Comparison of ENCODE assay signal across 8 cellular contexts in the genomic region with DNA sequence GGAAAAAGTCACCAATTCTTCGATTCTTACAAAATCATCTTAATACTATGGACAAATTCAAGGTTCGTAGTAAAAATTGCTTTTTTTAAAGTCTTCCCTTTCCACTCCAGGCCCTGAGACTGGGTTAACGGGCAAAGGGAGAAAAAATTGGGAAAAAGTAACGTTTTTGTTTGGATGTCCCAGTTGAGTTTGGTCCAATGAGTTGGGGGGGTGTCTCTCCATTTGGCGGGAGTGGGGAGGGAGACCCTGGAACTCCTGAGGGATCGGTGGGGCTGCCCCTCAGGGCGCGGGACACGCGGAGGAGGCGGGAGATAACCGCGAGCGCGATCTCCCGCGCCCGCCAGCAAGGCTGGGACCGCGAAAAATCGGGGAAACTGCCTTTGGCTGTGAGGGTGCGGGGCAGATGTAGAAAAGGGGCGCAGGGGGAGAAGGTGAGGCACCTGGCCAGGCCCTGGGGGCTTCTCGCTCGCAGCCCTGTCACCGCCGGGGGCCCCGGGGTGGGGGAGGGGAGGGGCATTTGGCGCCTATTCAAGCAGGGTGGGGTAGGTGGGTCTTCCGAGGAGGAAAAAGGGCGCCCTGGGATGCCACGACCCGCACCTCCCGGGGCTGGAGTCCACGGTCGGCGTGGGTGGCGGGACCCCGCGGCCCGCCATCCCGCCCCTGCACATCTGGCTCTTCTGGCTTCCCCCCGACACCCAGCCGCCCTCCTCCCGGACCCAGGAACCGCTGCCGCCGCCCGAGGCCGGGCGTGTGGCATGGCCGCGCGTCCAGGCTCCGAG. TPM values are rescaled to one million over a fixed set of nuclear protein-coding genes. Genes with fewer than 3 reads are reported as not detected.
DNase-seq lines count a peak whose midpoint lies in the region; TF ChIP-seq lines count a peak whose summit lies in the region.

No MANE protein-coding gene starts in this region.

- H3K9me3 ChIP-seq in iPS-18a (ENCODE audit: control insufficient read depth, low read depth, low read length), result no peaks in the 10 kb centered on the region

- no peaks in the 10 kb centered on the region for H3K27me3 ChIP-seq in HL-60 (ENCODE audit: insufficient read depth, poor library complexity, severe bottlenecking)
- H3K27me3 ChIP-seq in iPS-18a (ENCODE audit: control insufficient read depth, insufficient read depth, low read length), result no peaks in the 10 kb centered on the region

- peak; percentile 18 for DNase-seq in activated T-cell treated with anti-CD3 and anti-CD28 coated beads for 48 hours (ENCODE audit: low read depth)
- DNase-seq in activated T-cell treated with anti-CD3 and anti-CD28 coated beads for 4 hours, result no peak
- DNase-seq in HL-60 (ENCODE audit: low read depth in 1 of 2, low spot score in 1 of 2), result peak in 1 of 2 experiments; percentile 11
- DNase-seq in activated T-helper 2 cell treated with anti-CD3 and anti-CD28 coated beads, Interferon-gamma antibody, Interleukin-2, Interleukin-4, amounts not matched to agents 10 μg/mL and 5 μg/mL and 100 μg/mL, durations not matched to agents 14 hours and 24 hours and 36 hours (ENCODE audit: low spot score), result peak; percentile 20
- DNase-seq in stimulated activated CD8-positive, alpha-beta memory T cell treated with anti-CD3 and anti-CD28 coated beads, Interleukin-4, amount 100 ng/mL, for 48 hours, result peak; percentile 54
- no peak for DNase-seq in NCI-H1930 (lab: John Stamatoyannopoulos, UW)
- DNase-seq in amniotic stem cell (lab: John Stamatoyannopoulos, UW), result no peak

- H3K4me1 Mint-ChIP-seq in activated T-helper 2 cell treated with anti-CD3 and anti-CD28 coated beads, Interferon-gamma antibody, Interleukin-2, Interleukin-4, amounts not matched to agents 10 μg/mL and 5 μg/mL and 100 μg/mL, durations not matched to agents 14 hours and 24 hours and 36 hours (ENCODE audit: low read depth), result peaks cover 49% of the 10 kb centered on the region

- H3K36me3 ChIP-seq in iPS-18a (ENCODE audit: control insufficient read depth, low read depth, low read length), result peaks cover 10% of the 10 kb centered on the region

- H3K9me3 Mint-ChIP-seq in activated T-helper 2 cell treated with anti-CD3 and anti-CD28 coated beads, Interferon-gamma antibody, Interleukin-2, Interleukin-4, amounts not matched to agents 10 μg/mL and 5 μg/mL and 100 μg/mL, durations not matched to agents 14 hours and 24 hours and 36 hours, result no peaks in the 10 kb centered on the region

- H3K27ac ChIP-seq in HL-60 (replicated peaks) (peak overlapping the region; percentile 96), iPS-18a (ENCODE audit: low read length) (peak overlapping the region; percentile 67)

- TF ChIP-seq CTCF in HL-60 (IDR thresholded peaks at IDR 0.05; ENCODE audit: insufficient read depth, low read length), result no peak

- H3K4me1 ChIP-seq in iPS-18a (ENCODE audit: control insufficient read depth, low read depth, low read length), result peaks cover 19% of the 10 kb centered on the region

- H3K27ac Mint-ChIP-seq in activated T-helper 2 cell treated with anti-CD3 and anti-CD28 coated beads, Interferon-gamma antibody, Interleukin-2, Interleukin-4, amounts not matched to agents 10 μg/mL and 5 μg/mL and 100 μg/mL, durations not matched to agents 14 hours and 24 hours and 36 hours, result peak overlapping the region; percentile 70

- H3K36me3 Mint-ChIP-seq in activated T-helper 2 cell treated with anti-CD3 and anti-CD28 coated beads, Interferon-gamma antibody, Interleukin-2, Interleukin-4, amounts not matched to agents 10 μg/mL and 5 μg/mL and 100 μg/mL, durations not matched to agents 14 hours and 24 hours and 36 hours (ENCODE audit: low read depth), result peaks cover 59% of the 10 kb centered on the region

- peak overlapping the region; percentile 91 for H3K9ac ChIP-seq in iPS-18a (ENCODE audit: low read length)

- intact Hi-C loops in activated T-helper 2 cell treated with anti-CD3 and anti-CD28 coated beads, Interferon-gamma antibody, Interleukin-2, Interleukin-4, amounts not matched to agents 10 μg/mL and 5 μg/mL and 100 μg/mL, durations not matched to agents 14 hours and 24 hours and 36 hours (cut with micrococcal nuclease), result loop anchor here (1.0 to 5.0 kb wide), 6 partner anchors 21 to 1591 kb away; a partner anchor contains a TSS

- no peaks in the 10 kb centered on the region for H3K27me3 Mint-ChIP-seq in activated T-helper 2 cell treated with anti-CD3 and anti-CD28 coated beads, Interferon-gamma antibody, Interleukin-2, Interleukin-4, amounts not matched to agents 10 μg/mL and 5 μg/mL and 100 μg/mL, durations not matched to agents 14 hours and 24 hours and 36 hours (ENCODE audit: low read depth)

- H3K4me3 Mint-ChIP-seq in activated T-helper 2 cell treated with anti-CD3 and anti-CD28 coated beads, Interferon-gamma antibody, Interleukin-2, Interleukin-4, amounts not matched to agents 10 μg/mL and 5 μg/mL and 100 μg/mL, durations not matched to agents 14 hours and 24 hours and 36 hours (ENCODE audit: low read depth), result peak overlapping the region; percentile 77

- peak overlapping the region; percentile 97 for H3K4me3 ChIP-seq in HL-60 (replicated peaks; ENCODE audit: insufficient read depth, low read length)
- peak overlapping the region; percentile 89 for H3K4me3 ChIP-seq in iPS-18a (ENCODE audit: low read length)

RNA-seq across cellular contexts. Expression of a gene that starts 0.7 kb away (rescaled TPM):
- total RNA-seq in activated T-helper 2 cell treated with anti-CD3 and anti-CD28 coated beads, Interferon-gamma antibody, Interleukin-2, Interleukin-4, amounts not matched to agents 10 μg/mL and 5 μg/mL and 100 μg/mL, durations not matched to agents 14 hours and 24 hours and 36 hours, result 31.4 and 34.6 TPM in 2 replicates

RNA-seq across cellular contexts. Expression of a gene that starts 20.3 kb away (rescaled TPM):
- 24.1 and 24.9 TPM in 2 replicates for total RNA-seq in activated T-helper 2 cell treated with anti-CD3 and anti-CD28 coated beads, Interferon-gamma antibody, Interleukin-2, Interleukin-4, amounts not matched to agents 10 μg/mL and 5 μg/mL and 100 μg/mL, durations not matched to agents 14 hours and 24 hours and 36 hours

Comparison
In these comparisons a context has a peak if more than half of its experiments do, and no peak if none do; other contexts are left out.
1. DNase-seq: peak in activated T-cell treated with anti-CD3 and anti-CD28 coated beads for 48 hours (single experiment), activated T-helper 2 cell treated with anti-CD3 and anti-CD28 coated beads, Interferon-gamma antibody, Interleukin-2, Interleukin-4, amounts not matched to agents 10 μg/mL and 5 μg/mL and 100 μg/mL, durations not matched to agents 14 hours and 24 hours and 36 hours (single experiment) and stimulated activated CD8-positive, alpha-beta memory T cell treated with anti-CD3 and anti-CD28 coated beads, Interleukin-4, amount 100 ng/mL, for 48 hours (single experiment); none in activated T-cell treated with anti-CD3 and anti-CD28 coated beads for 4 hours (single experiment), NCI-H1930 (0 of 2) and amniotic stem cell (single experiment).